In genomic region chr3:50259432-50260026, GRCh38 we compare ENCODE assay signal across 8 cellular contexts. TPM values are rescaled to one million over a fixed set of nuclear protein-coding genes. Genes with fewer than 3 reads are reported as not detected.
DNase-seq lines count a peak whose midpoint lies in the region; ATAC-seq and TF ChIP-seq lines count a peak whose summit lies in the region.

No MANE protein-coding gene starts in this region.

- DNase-seq in activated naive CD4-positive, alpha-beta T cell treated with anti-CD3 and anti-CD28 coated beads, Interleukin-2, amount 50 U/mL, for 72 hours (ENCODE audit: low spot score in 2 of 2) = no peak
- no peak for DNase-seq in mucosa of descending colon
- DNase-seq in iPS-NIHi11 (ENCODE audit: low spot score) = no peak
- DNase-seq in middle frontal gyrus (ENCODE audit: extremely low spot score, low spot score) = no peak
- no peak for DNase-seq in CD1c-positive myeloid dendritic cell (ENCODE audit: extremely low spot score)
- no peak for DNase-seq in activated CD8-positive, alpha-beta memory T cell treated with anti-CD3 and anti-CD28 coated beads for 24 hours

- no peak for TF ChIP-seq CTCF in mucosa of descending colon (IDR thresholded peaks at IDR 0.05)

- H3K9me3 Mint-ChIP-seq in activated naive CD4-positive, alpha-beta T cell treated with anti-CD3 and anti-CD28 coated beads, Interleukin-2, amount 50 U/mL, for 72 hours = no peaks in the 10 kb centered on the region

- no peaks in the 10 kb centered on the region for H3K9me3 ChIP-seq in mucosa of descending colon

- H3K4me3 ChIP-seq in mucosa of descending colon = peak overlapping the region; percentile 24

- H3K36me3 ChIP-seq in mucosa of descending colon (ENCODE audit: low read depth) = peaks cover 6% of the 10 kb centered on the region

- intact Hi-C loops in mucosa of descending colon (cut with DNase I, micrococcal nuclease) = no loop called here

- peaks cover 4 to 13% of the 10 kb centered on the region in 2 donors for H3K36me3 Mint-ChIP-seq in activated naive CD4-positive, alpha-beta T cell treated with anti-CD3 and anti-CD28 coated beads, Interleukin-2, amount 50 U/mL, for 72 hours

- peaks cover 15% of the 10 kb centered on the region for H3K4me1 ChIP-seq in mucosa of descending colon (ENCODE audit: low read depth)

- H3K27ac Mint-ChIP-seq in activated naive CD4-positive, alpha-beta T cell treated with anti-CD3 and anti-CD28 coated beads, Interleukin-2, amount 50 U/mL, for 72 hours = peak overlapping the region; percentile 36 to 88

- ATAC-seq in GM18861 (IDR thresholded peaks at IDR 0.05; ENCODE audit: unreplicated experiment) (peak; percentile 10), HG02759 (IDR thresholded peaks at IDR 0.05; ENCODE audit: unreplicated experiment) (peak; percentile 27), mucosa of descending colon (peak; percentile 9)
- ATAC-seq in activated naive CD4-positive, alpha-beta T cell treated with anti-CD3 and anti-CD28 coated beads, Interleukin-2, amount 50 U/mL, for 72 hours = peak in 1 of 2 donors; percentile 1

RNA-seq across cellular contexts. Expression of gene SEMA3B, which starts 9.4 kb away (rescaled TPM):
- 1 to 10 TPM in 1 of 2 donors, under 1 TPM in 1; 0.77 to 4.1 TPM for total RNA-seq in activated naive CD4-positive, alpha-beta T cell treated with anti-CD3 and anti-CD28 coated beads, Interleukin-2, amount 50 U/mL, for 72 hours
- 100 to 1,000 TPM in 1 of 3 donors, 10 to 100 TPM in 2; 42.0 to 129 (median 59.2) TPM for total RNA-seq in mucosa of descending colon

RNA-seq across cellular contexts. Expression of gene LSMEM2, which starts 19.4 kb away (rescaled TPM):
- total RNA-seq in activated naive CD4-positive, alpha-beta T cell treated with anti-CD3 and anti-CD28 coated beads, Interleukin-2, amount 50 U/mL, for 72 hours = not detected
- under 1 TPM in 1 of 3 donors, not detected in 2; 0.32 TPM for total RNA-seq in mucosa of descending colon

RNA-seq across cellular contexts. Expression of gene GNAI2, which starts 23.5 kb away (rescaled TPM):
- 100 to 1,000 TPM; 313 to 349 TPM for total RNA-seq in activated naive CD4-positive, alpha-beta T cell treated with anti-CD3 and anti-CD28 coated beads, Interleukin-2, amount 50 U/mL, for 72 hours
- 100 to 1,000 TPM in 1 of 3 donors, 10 to 100 TPM in 2; 47.0 to 190 (median 96.4) TPM for total RNA-seq in mucosa of descending colon

RNA-seq across cellular contexts. Expression of gene IFRD2, which starts 32.7 kb away (rescaled TPM):
- total RNA-seq in activated naive CD4-positive, alpha-beta T cell treated with anti-CD3 and anti-CD28 coated beads, Interleukin-2, amount 50 U/mL, for 72 hours = 100 to 1,000 TPM in 1 of 2 donors, 10 to 100 TPM in 1; 63.8 to 100 TPM
- total RNA-seq in mucosa of descending colon = 10 to 100 TPM; 54.8 to 59.8 (median 57.0) TPM

RNA-seq across cellular contexts. Expression of gene HYAL3, which starts 39.7 kb away (rescaled TPM):
- 1 to 10 TPM; 4.3 to 6.6 TPM for total RNA-seq in activated naive CD4-positive, alpha-beta T cell treated with anti-CD3 and anti-CD28 coated beads, Interleukin-2, amount 50 U/mL, for 72 hours
- 1 to 10 TPM; 1.4 to 2.9 (median 1.4) TPM for total RNA-seq in mucosa of descending colon

Comparison
In these comparisons a context has a peak if more than half of its experiments do, and no peak if none do; other contexts are left out.
1. RNA of gene SEMA3B, which starts 9.4 kb away (total RNA-seq): 42.0 to 129 TPM in mucosa of descending colon; 0.77 to 4.1 TPM in activated naive CD4-positive, alpha-beta T cell treated with anti-CD3 and anti-CD28 coated beads, Interleukin-2, amount 50 U/mL, for 72 hours; every median in the first group is over 4 times any median in the second.